8 cellular contexts compared by ENCODE assay signal in genomic region chr20:22691369-22692118, GRCh38.
DNase-seq lines count a peak whose midpoint lies in the region; ATAC-seq and TF ChIP-seq lines count a peak whose summit lies in the region.

No MANE protein-coding gene starts in this region.

- no peaks in the 10 kb centered on the region for H3F3A ChIP-seq in PC-3 (ENCODE audit: low read length, unreplicated experiment)

- no peak overlapping the region for H3K4me3 ChIP-seq in KMS-11 (IDR thresholded peaks at IDR 0.05; ENCODE audit: insufficient read depth, low read depth, low read length)
- peak overlapping the region; percentile 40; the same call in 1 of the 2 replicates for H3K4me3 ChIP-seq in PC-3 (ENCODE audit: low read length)
- H3K4me3 ChIP-seq in gastroesophageal sphincter = peak overlapping the region in 1 of 2 donors; percentile 14
- H3K4me3 ChIP-seq in thyroid gland (replicated peaks in 1 of 3) = no peak overlapping the region

- no peak overlapping the region for H3K27ac ChIP-seq in KMS-11
- no peak overlapping the region for H3K27ac ChIP-seq in PC-3 (ENCODE audit: low read length)
- H3K27ac ChIP-seq in gastroesophageal sphincter = peak overlapping the region in 1 of 4 donors; percentile 31
- no peak overlapping the region for H3K27ac ChIP-seq in thyroid gland

- H3K79me2 ChIP-seq in KMS-11 (ENCODE audit: insufficient read depth, low read depth) (no peaks in the 10 kb centered on the region), PC-3 (ENCODE audit: low read length) (no peaks in the 10 kb centered on the region)

- no peak overlapping the region for H3K4me3 Mint-ChIP-seq in activated T-helper 17 cell treated with anti-CD3 and anti-CD28 coated beads, Interleukin-2, amount 50 U/mL, for 72 hours

- intact Hi-C loops in PC-3 (cut with micrococcal nuclease) (loop anchor here (1.0 kb wide), 3 partner anchors 510 to 649 kb away; no protein-coding TSS in a partner anchor), thyroid gland (cut with DNase I) (loop anchor here (5.0 to 10.0 kb wide), 3 partner anchors 343 to 651 kb away; partner anchors contain the start of gene SSTR4)

- H3K27ac Mint-ChIP-seq in activated T-helper 17 cell treated with anti-CD3 and anti-CD28 coated beads, Interleukin-2, amount 50 U/mL, for 72 hours = no peak overlapping the region

- no peak for TF ChIP-seq EP300 in gastroesophageal sphincter (IDR thresholded peaks at IDR 0.05)

- H3K4me1 ChIP-seq in KMS-11 (ENCODE audit: low read depth, poor library complexity, severe bottlenecking) = no peaks in the 10 kb centered on the region
- H3K4me1 ChIP-seq in PC-3 (ENCODE audit: insufficient read depth, low read length) = peaks cover 5% of the 10 kb centered on the region; the same call in 1 of the 2 replicates
- H3K4me1 ChIP-seq in gastroesophageal sphincter = peaks cover 0 to 10% (median 8%) of the 10 kb centered on the region in 3 donors
- peaks cover 0 to 4% of the 10 kb centered on the region in 2 donors for H3K4me1 ChIP-seq in thyroid gland

- H3K4me2 ChIP-seq in KMS-11 = no peak overlapping the region; the same call in 1 of the 2 replicates
- peak overlapping the region; percentile 72 for H3K4me2 ChIP-seq in PC-3 (ENCODE audit: low read length)

- TF ChIP-seq CTCF in KMS-11 (conservative IDR thresholded peaks at IDR 0.05; ENCODE audit: low read depth, low read length) (peak; percentile 70), PC-3 (conservative IDR thresholded peaks at IDR 0.05; ENCODE audit: low read depth, low read length) (peak; percentile 95), gastroesophageal sphincter (IDR thresholded peaks at IDR 0.05) (peak; percentile 85 to 94 (median 86)), thyroid gland (IDR thresholded peaks at IDR 0.05) (peak; percentile 85 to 93 (median 89))

- no peaks in the 10 kb centered on the region for H3K27me3 ChIP-seq in KMS-11 (ENCODE audit: insufficient read depth, low read depth)
- no peaks in the 10 kb centered on the region for H3K27me3 ChIP-seq in PC-3 (ENCODE audit: low read length)
- peaks cover 7% of the 10 kb centered on the region for H3K27me3 ChIP-seq in gastroesophageal sphincter
- no peaks in the 10 kb centered on the region for H3K27me3 ChIP-seq in thyroid gland

- no peaks in the 10 kb centered on the region for H4K20me1 ChIP-seq in KMS-11 (ENCODE audit: insufficient read depth)
- H4K20me1 ChIP-seq in PC-3 (ENCODE audit: low read length) = no peaks in the 10 kb centered on the region

- H3K9me2 ChIP-seq in PC-3 (replicated peaks; ENCODE audit: low read length) = no peaks in the 10 kb centered on the region

- DNase-seq in D341Med (ENCODE audit: low spot score) (peak; percentile 77), PC-3 (peak; percentile 87), nucleus accumbens (lab: John Stamatoyannopoulos, UW) (peak in 52 of 56 donors; percentile 15 to 82 (median 53)), thyroid gland (peak; percentile 71 to 78)

- no peaks in the 10 kb centered on the region for H3K36me3 Mint-ChIP-seq in activated T-helper 17 cell treated with anti-CD3 and anti-CD28 coated beads, Interleukin-2, amount 50 U/mL, for 72 hours (ENCODE audit: low read depth)

- no peak for TF ChIP-seq POLR2A in gastroesophageal sphincter (IDR thresholded peaks at IDR 0.05)
- TF ChIP-seq POLR2A in thyroid gland (IDR thresholded peaks at IDR 0.05) = no peak

- H2AFZ ChIP-seq in KMS-11 (ENCODE audit: low read depth) (peak overlapping the region; percentile 91), PC-3 (ENCODE audit: low read length) (peak overlapping the region; percentile 89)

- ATAC-seq in GM21576 (IDR thresholded peaks at IDR 0.05; ENCODE audit: unreplicated experiment) = peak; percentile 71
- ATAC-seq in PC-3 = peak; percentile 95
- ATAC-seq in activated T-helper 17 cell treated with anti-CD3 and anti-CD28 coated beads, Interleukin-2, amount 50 U/mL, for 72 hours (replicated peaks) = peak; percentile 23
- peak; percentile 82 for ATAC-seq in gastroesophageal sphincter

- no peaks in the 10 kb centered on the region for H3K9me3 Mint-ChIP-seq in activated T-helper 17 cell treated with anti-CD3 and anti-CD28 coated beads, Interleukin-2, amount 50 U/mL, for 72 hours

- H3K9ac ChIP-seq in KMS-11 (no peak overlapping the region), PC-3 (ENCODE audit: low read length) (no peak overlapping the region)

- H3K36me3 ChIP-seq in KMS-11 (ENCODE audit: insufficient read depth) (no peaks in the 10 kb centered on the region), PC-3 (ENCODE audit: low read depth, low read length) (no peaks in the 10 kb centered on the region), gastroesophageal sphincter (no peaks in the 10 kb centered on the region), thyroid gland (no peaks in the 10 kb centered on the region)

- CTCF ChIA-PET in PC-3 (lab: Charles Lee) = interaction anchor here (0.5 to 2.6 kb wide), 8 partner anchors 283 to 658 kb away, joined by 3 to 39 read pairs (median 4); no protein-coding TSS in a partner anchor

- H3K4me1 Mint-ChIP-seq in activated T-helper 17 cell treated with anti-CD3 and anti-CD28 coated beads, Interleukin-2, amount 50 U/mL, for 72 hours = no peaks in the 10 kb centered on the region

- POLR2A ChIA-PET in PC-3 (lab: Charles Lee; ENCODE audit: unreplicated experiment) = interaction anchor here (0.6 kb wide), 2 partner anchors 658 to 659 kb away, joined by 3 to 8 read pairs; partner anchors contain the start of gene NXT1

- no peaks in the 10 kb centered on the region for H3K27me3 Mint-ChIP-seq in activated T-helper 17 cell treated with anti-CD3 and anti-CD28 coated beads, Interleukin-2, amount 50 U/mL, for 72 hours

- H3K9me3 ChIP-seq in PC-3 (ENCODE audit: low read length) = no peaks in the 10 kb centered on the region
- no peaks in the 10 kb centered on the region for H3K9me3 ChIP-seq in gastroesophageal sphincter
- H3K9me3 ChIP-seq in thyroid gland = no peaks in the 10 kb centered on the region

- WGBS in gastroesophageal sphincter (ENCODE audit: low coverage in 1 of 2), 2 donors = 11 to 20% methylated on average over 12 of the region's 25 CpGs
- 26 to 28% methylated on average over 24 to 25 of the region's 25 CpGs for WGBS in thyroid gland, 2 donors

- BruUV-seq in PC-3 (replicated peaks; lab: Mats Ljungman, UMichigan) = no TSS peak

Comparison
In these comparisons a context has a peak if more than half of its experiments do, and no peak if none do; other contexts are left out.
1. ATAC-seq: peak in every context shown above with its lines; median percentile 95 in PC-3; 82 in gastroesophageal sphincter; 71 in GM21576; 23 in activated T-helper 17 cell treated with anti-CD3 and anti-CD28 coated beads, Interleukin-2, amount 50 U/mL, for 72 hours.